ENCODE assay signal across 7 cellular contexts in genomic region chr12:124939428-124940142, GRCh38. TPM values are rescaled to one million over a fixed set of nuclear protein-coding genes. Genes with fewer than 3 reads are reported as not detected.
A peak's percentile ranks its signal among the peaks of the same experiment; 100 is the strongest.
DNase-seq lines count a peak whose midpoint lies in the region; ATAC-seq and TF ChIP-seq lines count a peak whose summit lies in the region.

No MANE protein-coding gene starts in this region.

- H3K4me3 Mint-ChIP-seq in memory B cell = no peak overlapping the region

- H3K4me3 ChIP-seq in dorsolateral prefrontal cortex = peak overlapping the region; percentile 29 to 76 (median 61)

- peaks cover 2% of the 10 kb centered on the region for H3K36me3 Mint-ChIP-seq in memory B cell

- peak; percentile 92 for DNase-seq in activated CD4-positive, CD25-positive, alpha-beta regulatory T cell treated with anti-CD3 and anti-CD28 coated beads, Interleukin-2, amount 50 U/mL, for 72 hours
- DNase-seq in dorsolateral prefrontal cortex (peak; percentile 81 to 93 (median 87)), memory B cell (ENCODE audit: low spot score in 2 of 2) (peak; percentile 80 to 91), NCI-H2029 (lab: John Stamatoyannopoulos, UW) (no peak)
- DNase-seq in stimulated activated CD8-positive, alpha-beta memory T cell treated with anti-CD3 and anti-CD28 coated beads, Interleukin-15, amount 100 ng/mL, for 24 hours (ENCODE audit: low read depth) = peak; percentile 73

- H3K27ac Mint-ChIP-seq in memory B cell = no peak overlapping the region

- intact Hi-C loops in dorsolateral prefrontal cortex (cut with DNase I) = loop anchor here (1.0 to 2.0 kb wide), 2 partner anchors 22 to 29 kb away; no protein-coding TSS in a partner anchor

- H3K27me3 ChIP-seq in dorsolateral prefrontal cortex = no peaks in the 10 kb centered on the region

- H3K4me1 Mint-ChIP-seq in memory B cell = peaks cover 9% of the 10 kb centered on the region

- ATAC-seq in GM19043 (IDR thresholded peaks at IDR 0.05; ENCODE audit: low read depth, unreplicated experiment) (peak; percentile 46), HG03342 (IDR thresholded peaks at IDR 0.05; ENCODE audit: unreplicated experiment) (peak; percentile 66), memory B cell (ENCODE audit: low read depth) (peak; percentile 68)

- peak overlapping the region; percentile 91 to 100 (median 99) for H3K27ac ChIP-seq in dorsolateral prefrontal cortex

- no peaks in the 10 kb centered on the region for H3K27me3 Mint-ChIP-seq in memory B cell

- peak in 12 of 56 donors; percentile 1 to 32 (median 9) for TF ChIP-seq CTCF in dorsolateral prefrontal cortex (IDR thresholded peaks at IDR 0.05 in 54 of 56, conservative IDR thresholded peaks at IDR 0.05 in 2 of 56; ENCODE audit: low read depth in 1 of 56, partially characterized antibody in 56 of 56)

- H3K9me3 Mint-ChIP-seq in memory B cell = no peaks in the 10 kb centered on the region

RNA-seq across cellular contexts. Expression of gene UBC, which starts 25.1 kb away (rescaled TPM):
- 1,000 to 10,000 TPM in 109 of 120 experiments, 100 to 1,000 TPM in 11; 835 to 2,453 (median 1,204) TPM for total RNA-seq in dorsolateral prefrontal cortex

RNA-seq across cellular contexts. Expression of gene DHX37, which starts 49.3 kb away (rescaled TPM):
- 10 to 100 TPM; 11.3 to 26.5 (median 16.9) TPM for total RNA-seq in dorsolateral prefrontal cortex

RNA-seq across cellular contexts. Expression of gene BRI3BP, which starts 53.9 kb away (rescaled TPM):
- total RNA-seq in dorsolateral prefrontal cortex = 10 to 100 TPM; 19.5 to 37.7 (median 28.0) TPM
